Comparison of ENCODE assay signal across 26 cellular contexts in genomic region chr7:72405871-72406270, GRCh38. TPM values are rescaled to one million over a fixed set of nuclear protein-coding genes. Genes with fewer than 3 reads are reported as not detected.
DNase-seq lines count a peak whose midpoint lies in the region; ATAC-seq, FAIRE-seq and TF ChIP-seq lines count a peak whose summit lies in the region.
"Had no signal": no experiment of that assay in that cellular context is flagged by ENCODE, and none has a peak within 500 bp of the region (broad histone marks: within the 10 kb centered on the region; RNA-seq: fewer than 3 reads in every experiment).

No MANE protein-coding gene starts in this region.

- no peak for TF ChIP-seq EP300 in A549 (IDR thresholded peaks at IDR 0.05)

- DNase-seq in A549 (ENCODE audit: low read depth in 1 of 2, low spot score in 1 of 2) (no peak), G401 (ENCODE audit: low spot score) (peak; percentile 87), cerebellar cortex (ENCODE audit: low spot score) (peak; percentile 83), mesenteric fat pad (ENCODE audit: low spot score) (peak; percentile 72), H9 (no peak)
- DNase-seq: BE2C; CD4-positive, CD25-positive, alpha-beta regulatory T cell; COR-L47; DMS153; MM.1S; NCI-H1048; NCI-H1436; NCI-H187 treated with DMSO at 0.1 percent for 48 hours; NCI-H2107; NCI-H446 treated with DMSO at 0.1 percent for 48 hours; NCI-H526 treated with DMSO at 0.1 percent for 48 hours; SHP77 treated with DMSO at 0.1 percent for 48 hours; SK-N-SH had no signal

- H4K5ac ChIP-seq in H9 (ENCODE audit: insufficient read length, low read depth, low read length): no peak overlapping the region

- H2BK12ac ChIP-seq in H9 (ENCODE audit: insufficient read length, low read depth, low read length): no peak overlapping the region

- ATAC-seq in A549: peak in 1 of 2 experiments; percentile 33; a peak in 1 of 6 replicates
- ATAC-seq in HG02623 (IDR thresholded peaks at IDR 0.05; ENCODE audit: unreplicated experiment): no peak
- no peak for ATAC-seq in HG03520 (IDR thresholded peaks at IDR 0.05; ENCODE audit: unreplicated experiment)

- H3K4me3 ChIP-seq in A549: no peak overlapping the region

- H3K27me3 ChIP-seq in H9 (ENCODE audit: insufficient read depth, low read length): no peaks in the 10 kb centered on the region
- H3K27me3 ChIP-seq: BE2C had no signal

- H2AK5ac ChIP-seq in H9 (ENCODE audit: insufficient read length, low read length): no peak overlapping the region

- H3K4me1 Mint-ChIP-seq in H9: no peaks in the 10 kb centered on the region
- H3K4me1 Mint-ChIP-seq: CD4-positive, CD25-positive, alpha-beta regulatory T cell had no signal

- POLR2A ChIA-PET in A549 (lab: Yijun Ruan, JAX): no interaction called here

- no peaks in the 10 kb centered on the region for H3K79me2 ChIP-seq in H9 (ENCODE audit: insufficient read depth, low read length)

- H3K9ac ChIP-seq in H9 (ENCODE audit: extremely low read depth, insufficient read length, low read length): no peak overlapping the region
- H3K9ac ChIP-seq: SK-N-SH had no signal

- H3K27ac Mint-ChIP-seq in H9: no peak overlapping the region
- H3K27ac Mint-ChIP-seq: CD4-positive, CD25-positive, alpha-beta regulatory T cell had no signal

- H3K9me3 Mint-ChIP-seq in H9: no peaks in the 10 kb centered on the region; a peak in 1 of 5 replicates

- H3K14ac ChIP-seq in H9 (ENCODE audit: insufficient read depth, low read length): no peak overlapping the region

- no peak overlapping the region for H2BK20ac ChIP-seq in H9 (ENCODE audit: low read depth, low read length, poor library complexity, severe bottlenecking)

- TF ChIP-seq CTCF in A549 (IDR thresholded peaks at IDR 0.05): no peak
- TF ChIP-seq CTCF in H9 (conservative IDR thresholded peaks at IDR 0.05): no peak

- no peak overlapping the region for H2BK120ac ChIP-seq in H9 (ENCODE audit: low read depth, low read length, poor library complexity, severe bottlenecking)

- no peaks in the 10 kb centered on the region for H4K20me1 ChIP-seq in H9 (ENCODE audit: control insufficient read depth, insufficient read depth, insufficient read length)

- H2BK5ac ChIP-seq in H9 (ENCODE audit: insufficient read length, low read length): no peak overlapping the region

- H3K56ac ChIP-seq in H9 (ENCODE audit: insufficient read length, low read depth, low read length): no peak overlapping the region

- no peak for TF ChIP-seq POLR2A in A549 (IDR thresholded peaks at IDR 0.05; ENCODE audit: low read length)

- no peaks in the 10 kb centered on the region; a peak in 1 of 7 replicates for H3K36me3 Mint-ChIP-seq in H9 (ENCODE audit: insufficient read depth in 1 of 3, low read depth in 3 of 3)
- H3K36me3 Mint-ChIP-seq: CD4-positive, CD25-positive, alpha-beta regulatory T cell had no signal

- H3K4me2 ChIP-seq in A549: peak overlapping the region; percentile 32; the same call in 2 of the 3 replicates
- no peak overlapping the region for H3K4me2 ChIP-seq in H9 (ENCODE audit: insufficient read depth, insufficient read length, low read length)
- H3K4me2 ChIP-seq: SK-N-SH had no signal

- CTCF ChIA-PET in A549 (lab: Yijun Ruan, JAX): interaction anchor here (0.6 kb wide), 3 partner anchors 173 to 1785 kb away, joined by 3 to 4 read pairs (median 3); no protein-coding TSS in a partner anchor

- H3K27ac ChIP-seq in A549 (no peak overlapping the region; a peak in 1 of 6 replicates), H9 (ENCODE audit: insufficient read length, low read depth, low read length) (no peak overlapping the region)
- H3K27ac ChIP-seq: RWPE1 had no signal

- no peak overlapping the region for H3K4me3 Mint-ChIP-seq in H9
- H3K4me3 Mint-ChIP-seq: CD4-positive, CD25-positive, alpha-beta regulatory T cell had no signal

- H3K23me2 ChIP-seq in H9 (ENCODE audit: insufficient read length, low read depth, low read length, poor library complexity, severe bottlenecking): no peaks in the 10 kb centered on the region

- no peaks in the 10 kb centered on the region for H3K79me1 ChIP-seq in H9 (ENCODE audit: insufficient read depth, low read depth, low read length, poor library complexity, severe bottlenecking)

- in situ Hi-C loops in G401 (cut with HindIII; ENCODE audit: low sequenced_read_pairs): no loop called here

- no peak overlapping the region for H3K18ac ChIP-seq in H9 (ENCODE audit: insufficient read length, low read depth, low read length)

- H4K8ac ChIP-seq in H9 (replicated peaks; ENCODE audit: insufficient read length, low read depth, low read length): no peak overlapping the region

- H3K4me1 ChIP-seq in A549 (no peaks in the 10 kb centered on the region), H9 (ENCODE audit: insufficient read depth, low read length) (no peaks in the 10 kb centered on the region)
- H3K4me1 ChIP-seq: BE2C had no signal

- no peak overlapping the region for H3T11ph ChIP-seq in H9 (ENCODE audit: low read length)

- no peak for FAIRE-seq in A549 (lab: Jason Lieb, UNC)
- FAIRE-seq: G401.6, GM18507, H54 had no signal

- no peak overlapping the region for H2AFZ ChIP-seq in H9 (ENCODE audit: low read length)

- H2BK15ac ChIP-seq in H9 (ENCODE audit: low read depth, low read length): no peak overlapping the region

- WGBS in A549 (ENCODE audit: missing lambda C conversion rate): 2% methylated on average over 9 of the region's 15 CpGs
- no CpG with 5 or more reads among the region's 15 CpGs for WGBS in H9 (ENCODE audit: extremely low coverage, insufficient read length, low lambda C conversion rate)

- H3K9me3 ChIP-seq in A549 (no peaks in the 10 kb centered on the region), H9 (ENCODE audit: control insufficient read depth, low read depth, low read length) (no peaks in the 10 kb centered on the region)
- H3K9me3 ChIP-seq: BE2C, SK-N-SH had no signal

- peaks cover 9% of the 10 kb centered on the region for H3K27me3 Mint-ChIP-seq in H9 (ENCODE audit: low read depth)
- H3K27me3 Mint-ChIP-seq: CD4-positive, CD25-positive, alpha-beta regulatory T cell had no signal

- no peak overlapping the region for H3K23ac ChIP-seq in H9 (ENCODE audit: insufficient read length, low read depth, low read length)

- no peak overlapping the region for H4K91ac ChIP-seq in H9 (ENCODE audit: insufficient read length, low read depth, low read length)

- no peak overlapping the region for H3K4ac ChIP-seq in H9 (ENCODE audit: low read depth, low read length)

- TF ChIP-seq RAD21 in A549 (conservative IDR thresholded peaks at IDR 0.05 in 1 of 2, IDR thresholded peaks at IDR 0.05 in 1 of 2): no peak

TF ChIP-seq in A549, 52 proteins besides CTCF, POLR2A, EP300 and RAD21 (continues in another document):
- TF ChIP-seq MAZ (IDR thresholded peaks at IDR 0.05; ENCODE audit: borderline replicate concordance, low read depth, low read length) (no peak), ESRRA (IDR thresholded peaks at IDR 0.05; ENCODE audit: borderline replicate concordance, low read length) (no peak), FOSL2 (IDR thresholded peaks at IDR 0.05) (no peak), FOSL2 (CRISPR knock-in tag; IDR thresholded peaks at IDR 0.05) (no peak), TP53 (CRISPR knock-in tag; IDR thresholded peaks at IDR 0.05) (no peak), ZFP36 (IDR thresholded peaks at IDR 0.05; ENCODE audit: borderline replicate concordance, partially characterized antibody) (no peak), CHD2 (IDR thresholded peaks at IDR 0.05; ENCODE audit: low read length, partially characterized antibody) (no peak), HOXB5 (CRISPR knock-in tag; IDR thresholded peaks at IDR 0.05) (no peak), RARB (CRISPR knock-in tag; IDR thresholded peaks at IDR 0.05) (no peak), NR3C1 (IDR thresholded peaks at IDR 0.05) (no peak), RNF2 (IDR thresholded peaks at IDR 0.05; ENCODE audit: borderline replicate concordance, low read depth) (no peak)
- TF ChIP-seq, protein P1, sequence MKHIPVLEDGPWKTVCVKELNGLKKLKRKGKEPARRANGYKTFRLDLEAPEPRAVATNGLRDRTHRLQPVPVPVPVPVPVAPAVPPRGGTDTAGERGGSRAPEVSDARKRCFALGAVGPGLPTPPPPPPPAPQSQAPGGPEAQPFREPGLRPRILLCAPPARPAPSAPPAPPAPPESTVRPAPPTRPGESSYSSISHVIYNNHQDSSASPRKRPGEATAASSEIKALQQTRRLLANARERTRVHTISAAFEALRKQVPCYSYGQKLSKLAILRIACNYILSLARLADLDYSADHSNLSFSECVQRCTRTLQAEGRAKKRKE (CRISPR knock-in tag; IDR thresholded peaks at IDR 0.05; ENCODE audit: low read depth): no peak
- TF ChIP-seq, protein P2, sequence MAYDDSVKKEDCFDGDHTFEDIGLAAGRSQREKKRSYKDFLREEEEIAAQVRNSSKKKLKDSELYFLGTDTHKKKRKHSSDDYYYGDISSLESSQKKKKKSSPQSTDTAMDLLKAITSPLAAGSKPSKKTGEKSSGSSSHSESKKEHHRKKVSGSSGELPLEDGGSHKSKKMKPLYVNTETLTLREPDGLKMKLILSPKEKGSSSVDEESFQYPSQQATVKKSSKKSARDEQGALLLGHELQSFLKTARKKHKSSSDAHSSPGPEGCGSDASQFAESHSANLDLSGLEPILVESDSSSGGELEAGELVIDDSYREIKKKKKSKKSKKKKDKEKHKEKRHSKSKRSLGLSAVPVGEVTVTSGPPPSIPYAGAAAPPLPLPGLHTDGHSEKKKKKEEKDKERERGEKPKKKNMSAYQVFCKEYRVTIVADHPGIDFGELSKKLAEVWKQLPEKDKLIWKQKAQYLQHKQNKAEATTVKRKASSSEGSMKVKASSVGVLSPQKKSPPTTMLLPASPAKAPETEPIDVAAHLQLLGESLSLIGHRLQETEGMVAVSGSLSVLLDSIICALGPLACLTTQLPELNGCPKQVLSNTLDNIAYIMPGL (CRISPR knock-in tag; IDR thresholded peaks at IDR 0.05; ENCODE audit: borderline replicate concordance): no peak
- TF ChIP-seq, protein P3, sequence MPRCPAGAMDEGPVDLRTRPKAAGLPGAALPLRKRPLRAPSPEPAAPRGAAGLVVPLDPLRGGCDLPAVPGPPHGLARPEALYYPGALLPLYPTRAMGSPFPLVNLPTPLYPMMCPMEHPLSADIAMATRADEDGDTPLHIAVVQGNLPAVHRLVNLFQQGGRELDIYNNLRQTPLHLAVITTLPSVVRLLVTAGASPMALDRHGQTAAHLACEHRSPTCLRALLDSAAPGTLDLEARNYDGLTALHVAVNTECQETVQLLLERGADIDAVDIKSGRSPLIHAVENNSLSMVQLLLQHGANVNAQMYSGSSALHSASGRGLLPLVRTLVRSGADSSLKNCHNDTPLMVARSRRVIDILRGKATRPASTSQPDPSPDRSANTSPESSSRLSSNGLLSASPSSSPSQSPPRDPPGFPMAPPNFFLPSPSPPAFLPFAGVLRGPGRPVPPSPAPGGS (IDR thresholded peaks at IDR 0.05): no peak

RNA-seq across cellular contexts. Expression of gene CALN1, which starts 6.3 kb away (rescaled TPM):
- polyA plus RNA-seq in A549 (2011; rRNA removed): not detected in 2 replicates
- polyA plus RNA-seq in A549 (2012; cell fraction: cytosol; rRNA removed): not detected in 2 replicates
- not detected in 2 replicates for polyA plus RNA-seq in A549 (2012; cell fraction: nucleus; rRNA removed)
- polyA plus RNA-seq in A549 (2017; fragmentation: RNase III; extraction: RNeasy Plus Mini Kit Qiagen cat#74134 plus additional on column Dnase treatment): not detected in 3 replicates
- not detected in 2 replicates for polyA minus RNA-seq in A549 (2011; rRNA and poly(A)+ RNA removed)
- not detected in 2 replicates for total RNA-seq in G401 (2014; rRNA removed; shearing (Covaris generic))
- total RNA-seq in mesenteric fat pad: not detected
- 2.8 and 3.3 TPM in 2 replicates for total RNA-seq in H9 (2021)
- total RNA-seq: A673, LHCN-M2 had no signal
- polyA plus RNA-seq: CD4-positive, CD25-positive, alpha-beta regulatory T cell; SK-N-SH had no signal

Comparison
In these comparisons a context has a peak if more than half of its experiments do, and no peak if none do; other contexts are left out.
1. DNase-seq: peak in G401 (single experiment), cerebellar cortex (single experiment) and mesenteric fat pad (single experiment); none in A549 (0 of 2) and H9 (single experiment).